Comparison of ENCODE assay signal across 15 cellular contexts in genomic region chr11:64566915-64567882, GRCh38. TPM values are rescaled to one million over a fixed set of nuclear protein-coding genes. Genes with fewer than 3 reads are reported as not detected.
DNase-seq lines count a peak whose midpoint lies in the region; ATAC-seq, FAIRE-seq and TF ChIP-seq lines count a peak whose summit lies in the region.
"Had no signal": no experiment of that assay in that cellular context is flagged by ENCODE, and none has a peak within 500 bp of the region (broad histone marks: within the 10 kb centered on the region; RNA-seq: fewer than 3 reads in every experiment).

No MANE protein-coding gene starts in this region.

- H3K27ac Mint-ChIP-seq in CD8-positive, alpha-beta T cell = no peak overlapping the region

- 89 to 90% methylated on average over 30 of the region's 30 CpGs for WGBS in pancreas, 2 donors

- TF ChIP-seq CTCF in RWPE1 (conservative IDR thresholded peaks at IDR 0.05; ENCODE audit: low read depth) = no peak
- no peak for TF ChIP-seq CTCF in foreskin keratinocyte (conservative IDR thresholded peaks at IDR 0.05)
- no peak for TF ChIP-seq CTCF in pancreas (IDR thresholded peaks at IDR 0.05)
- no peak for TF ChIP-seq CTCF in CD8-positive, alpha-beta T cell (IDR thresholded peaks at IDR 0.05)

- H3K4me3 Mint-ChIP-seq in CD8-positive, alpha-beta T cell = no peak overlapping the region

- POLR2A ChIA-PET in RWPE1 (lab: Yijun Ruan, JAX; ENCODE audit: low non-redundant PET) = interaction anchor here (0.6 kb wide), 1 partner anchor 148 kb away, joined by 5 read pairs; no protein-coding TSS in a partner anchor
- POLR2A ChIA-PET in CD8-positive, alpha-beta T cell (lab: Charles Lee) = no interaction called here

- no peaks in the 10 kb centered on the region for H3K9me3 Mint-ChIP-seq in CD8-positive, alpha-beta T cell

- H3K36me3 ChIP-seq in H7 (replicated peaks; ENCODE audit: control insufficient read depth, insufficient read depth, low read length) = no peaks in the 10 kb centered on the region
- no peaks in the 10 kb centered on the region for H3K36me3 ChIP-seq in pancreas
- H3K36me3 ChIP-seq in CD8-positive, alpha-beta T cell (ENCODE audit: insufficient read depth, low read length) = no peaks in the 10 kb centered on the region
- H3K36me3 ChIP-seq: gastrocnemius medialis had no signal

- no peaks in the 10 kb centered on the region for H3K27me3 Mint-ChIP-seq in CD8-positive, alpha-beta T cell (ENCODE audit: low read depth)

- H3K27me3 ChIP-seq in H7 (ENCODE audit: control insufficient read depth, insufficient read depth, low read length) = no peaks in the 10 kb centered on the region; the same call in 1 of the 2 replicates
- no peaks in the 10 kb centered on the region for H3K27me3 ChIP-seq in foreskin keratinocyte
- H3K27me3 ChIP-seq in pancreas = no peaks in the 10 kb centered on the region
- no peaks in the 10 kb centered on the region for H3K27me3 ChIP-seq in CD8-positive, alpha-beta T cell (ENCODE audit: insufficient read depth, low read length)
- H3K27me3 ChIP-seq: gastrocnemius medialis had no signal

- H3K4me3 ChIP-seq in H7 (ENCODE audit: insufficient read depth, low read depth, low read length) = no peak overlapping the region
- H3K4me3 ChIP-seq in pancreas = no peak overlapping the region
- no peak overlapping the region for H3K4me3 ChIP-seq in CD8-positive, alpha-beta T cell (ENCODE audit: low read depth, low read length)
- H3K4me3 ChIP-seq: gastrocnemius medialis had no signal

- intact Hi-C loops in pancreas (cut with DNase I) = no loop called here
- intact Hi-C loops in CD8-positive, alpha-beta T cell (cut with DNase I, micrococcal nuclease) = no loop called here

- FAIRE-seq in pancreas (lab: Jason Lieb, UNC) = no peak

- ATAC-seq in foreskin keratinocyte (no peak), pancreas (peak; percentile 3 to 11 (median 4))
- no peak for ATAC-seq in CD8-positive, alpha-beta T cell

- no peaks in the 10 kb centered on the region for H3K4me1 Mint-ChIP-seq in CD8-positive, alpha-beta T cell (ENCODE audit: low read depth)

- peak; percentile 76 for DNase-seq in H7
- no peak for DNase-seq in RWPE1 (ENCODE audit: low spot score)
- no peak for DNase-seq in foreskin keratinocyte
- DNase-seq in pancreas = peak in 1 of 6 donors; percentile 62
- no peak for DNase-seq in CD8-positive, alpha-beta T cell
- no peak for DNase-seq in COLO668 (lab: John Stamatoyannopoulos, UW; ENCODE audit: unreplicated experiment)
- DNase-seq in NCI-H2227 treated with DMSO at 0.1 percent for 48 hours (lab: John Stamatoyannopoulos, UW) = no peak
- DNase-seq in NCI-H2171 (lab: John Stamatoyannopoulos, UW) = no peak
- DNase-seq: gastrocnemius medialis, NCI-H187, SIG-M5 had no signal

- H3K4me1 ChIP-seq in foreskin keratinocyte (peaks cover 3% of the 10 kb centered on the region), pancreas (peaks cover 0 to 16% (median 9%) of the 10 kb centered on the region in 3 donors)
- no peaks in the 10 kb centered on the region for H3K4me1 ChIP-seq in CD8-positive, alpha-beta T cell (ENCODE audit: insufficient read depth, low read length)
- H3K4me1 ChIP-seq: gastrocnemius medialis had no signal

- no peaks in the 10 kb centered on the region for H3K36me3 Mint-ChIP-seq in CD8-positive, alpha-beta T cell

- H3K9me3 ChIP-seq in pancreas = no peaks in the 10 kb centered on the region
- no peaks in the 10 kb centered on the region for H3K9me3 ChIP-seq in CD8-positive, alpha-beta T cell (ENCODE audit: low read length)
- H3K9me3 ChIP-seq: gastrocnemius medialis had no signal

- peak overlapping the region; percentile 72 for H3K27ac ChIP-seq in RWPE1
- peak overlapping the region; percentile 59 for H3K27ac ChIP-seq in foreskin keratinocyte
- H3K27ac ChIP-seq in pancreas = peak overlapping the region in 3 of 4 donors; percentile 18 to 81 (median 69)
- no peak overlapping the region for H3K27ac ChIP-seq in CD8-positive, alpha-beta T cell (ENCODE audit: low read depth, low read length)
- H3K27ac ChIP-seq: gastrocnemius medialis, HL-60 had no signal

- CTCF ChIA-PET in RWPE1 (lab: Yijun Ruan, JAX) = interaction anchor here (0.5 kb wide), 1 partner anchor 1594 kb away, joined by 4 read pairs; no protein-coding TSS in a partner anchor
- CTCF ChIA-PET in CD8-positive, alpha-beta T cell (lab: Charles Lee) = no interaction called here

RNA-seq across cellular contexts. Expression of gene SLC22A11, which starts 11.5 kb away (rescaled TPM):
- total RNA-seq in H7 (2014; rRNA removed; shearing (Covaris generic)) = 0.67 TPM in 1 of 2 replicates, not detected in the other
- total RNA-seq in foreskin keratinocyte (not detected in 2 replicates), pancreas (under 1 TPM in 4 of 6 donors, not detected in 2; 0.22 to 0.95 (median 0.35) TPM)
- polyA plus RNA-seq in foreskin keratinocyte (not detected in 2 replicates), pancreas (under 1 TPM; 0.09 to 0.27 TPM)
- not detected for total RNA-seq in CD8-positive, alpha-beta T cell
- total RNA-seq: Daoy, gastrocnemius medialis, H4, mononuclear cell had no signal

RNA-seq across cellular contexts. Expression of gene SLC22A12, which starts 23.8 kb away (rescaled TPM):
- total RNA-seq in H7 (2014; rRNA removed; shearing (Covaris generic)) = not detected in 2 replicates
- total RNA-seq in foreskin keratinocyte (not detected in 2 replicates), pancreas (not detected)
- polyA plus RNA-seq in foreskin keratinocyte (not detected in 2 replicates), pancreas (not detected)
- not detected for total RNA-seq in CD8-positive, alpha-beta T cell
- total RNA-seq: Daoy, gastrocnemius medialis, H4, mononuclear cell had no signal

Comparison
In these comparisons a context has a peak if more than half of its experiments do, and no peak if none do; other contexts are left out.
1. ATAC-seq: peak in pancreas (4 of 4); none in foreskin keratinocyte (single experiment) and CD8-positive, alpha-beta T cell (single experiment).